ENCODE assay signal across 16 cellular contexts in the genomic region with DNA sequence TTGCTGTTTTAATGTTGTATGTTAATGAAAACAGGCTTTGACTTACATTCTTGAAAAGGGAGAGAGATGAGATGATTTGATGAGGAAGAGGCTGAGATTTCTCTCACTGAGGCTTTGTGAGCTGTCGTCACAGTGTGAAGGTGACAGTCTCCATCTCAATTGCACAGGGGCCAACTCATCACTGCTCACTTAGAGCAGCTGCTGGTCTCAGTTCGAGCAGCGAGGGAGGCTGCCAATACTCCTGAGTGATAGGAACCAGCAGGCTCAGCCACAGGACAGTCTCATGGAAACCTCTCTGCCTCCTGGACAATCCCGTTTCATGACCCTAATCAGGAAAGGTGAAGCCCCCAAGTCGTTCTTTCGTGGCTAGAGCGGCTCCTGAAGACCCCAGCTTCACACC.
"Had no signal": no experiment of that assay in that cellular context is flagged by ENCODE, and none has a peak within 500 bp of the region (broad histone marks: within the 10 kb centered on the region; RNA-seq: fewer than 3 reads in every experiment).

No MANE protein-coding gene starts in this region.

- H3K36me3 ChIP-seq: tibial nerve, uterus had no signal

- H3K27ac ChIP-seq: skin epidermis, tibial nerve, uterus had no signal

- DNase-seq: activated naive CD4-positive, alpha-beta T cell; activated naive CD8-positive, alpha-beta T cell treated with anti-CD3 and anti-CD28 coated beads, Interleukin-2, amount 10 ng/mL, durations not matched to agents 7 days and 5 days; cortex of kidney; effector CD8-positive, alpha-beta T cell; foreskin melanocyte; mesendoderm; nephron progenitor cell; stimulated activated CD4-positive, alpha-beta T cell treated with anti-CD3 and anti-CD28 coated beads, Interleukin-4, amount 100 ng/mL, for 4 hours; stimulated activated CD8-positive, alpha-beta memory T cell treated with anti-CD3 and anti-CD28 coated beads, Interleukin-4, amount 100 ng/mL, for 48 hours; stimulated activated naive CD4-positive, alpha-beta T cell treated with Interleukin-2 at 50 U/mL for 16 hours; substantia nigra; SW 1271; uterus had no signal

- H3K9me3 ChIP-seq: tibial nerve, uterus had no signal

- H3K4me1 ChIP-seq: tibial nerve, uterus had no signal

- H3K27me3 ChIP-seq: tibial nerve, uterus had no signal

- ATAC-seq: activated CD4-positive, CD25-positive, alpha-beta regulatory T cell treated with anti-CD3 and anti-CD28 coated beads, Interleukin-2, amount 50 U/mL, for 24 hours had no signal

- H3K4me3 ChIP-seq: skin epidermis, tibial nerve, uterus had no signal
